Comparison of ENCODE assay signal across 14 cellular contexts in genomic region chr16:17083628-17084027, GRCh38.
DNase-seq lines count a peak whose midpoint lies in the region; ATAC-seq lines count a peak whose summit lies in the region.
"Had no signal": no experiment of that assay in that cellular context is flagged by ENCODE, and none has a peak within 500 bp of the region (broad histone marks: within the 10 kb centered on the region; RNA-seq: fewer than 3 reads in every experiment).

No MANE protein-coding gene starts in this region.

- no peak overlapping the region for H3K27ac Mint-ChIP-seq in T-helper 17 cell
- H3K27ac Mint-ChIP-seq: immature natural killer cell had no signal

- no peak overlapping the region for H2BK5ac ChIP-seq in trophoblast cell (ENCODE audit: low read depth, low read length, poor library complexity)

- H2BK120ac ChIP-seq in trophoblast cell (ENCODE audit: insufficient read depth, low read length, poor library complexity): no peak overlapping the region

- no peak overlapping the region for H3K14ac ChIP-seq in trophoblast cell (ENCODE audit: low read length)

- no peaks in the 10 kb centered on the region for H3K27me3 Mint-ChIP-seq in T-helper 17 cell

- no peaks in the 10 kb centered on the region for H3K4me1 Mint-ChIP-seq in T-helper 17 cell

- H2BK12ac ChIP-seq in trophoblast cell (ENCODE audit: low read length): no peak overlapping the region

- ATAC-seq in T-helper 17 cell: no peak
- ATAC-seq: left lung had no signal

- H3K79me2 ChIP-seq in trophoblast cell (ENCODE audit: control insufficient read depth, insufficient read depth, low read length, poor library complexity): no peaks in the 10 kb centered on the region

- H4K8ac ChIP-seq in trophoblast cell (ENCODE audit: low read depth, low read length): no peak overlapping the region

- H2AK5ac ChIP-seq in trophoblast cell (ENCODE audit: low read length): no peak overlapping the region

- no peak overlapping the region for H2AFZ ChIP-seq in trophoblast cell (ENCODE audit: insufficient read depth, low read length, poor library complexity)

- H3K4me3 Mint-ChIP-seq in T-helper 17 cell: no peak overlapping the region
- H3K4me3 Mint-ChIP-seq: immature natural killer cell had no signal

- H3K4me1 ChIP-seq in HUES48 (ENCODE audit: control insufficient read depth, insufficient read depth, low read length) (peaks cover 49% of the 10 kb centered on the region), iPS-15b (ENCODE audit: control insufficient read depth, insufficient read depth, low read length) (peaks cover 40% of the 10 kb centered on the region), trophoblast cell (ENCODE audit: control insufficient read depth in 1 of 2, insufficient read depth in 2 of 2, low read length in 2 of 2) (peaks cover 5 to 14% of the 10 kb centered on the region in 2 experiments)
- H3K4me1 ChIP-seq: left lung, upper lobe of left lung had no signal

- no peak overlapping the region for H3K23ac ChIP-seq in trophoblast cell (ENCODE audit: low read length)

- WGBS in trophoblast cell (ENCODE audit: extremely low coverage, insufficient coverage, insufficient read length): no CpG with 5 or more reads among the region's 1 CpG

- H3K27me3 ChIP-seq in HUES48 (ENCODE audit: control insufficient read depth, insufficient read depth, low read length): no peaks in the 10 kb centered on the region
- H3K27me3 ChIP-seq in iPS-15b (ENCODE audit: control insufficient read depth, insufficient read depth, low read length): peaks cover 3% of the 10 kb centered on the region
- no peaks in the 10 kb centered on the region for H3K27me3 ChIP-seq in trophoblast cell (ENCODE audit: insufficient read depth, low read length)
- H3K27me3 ChIP-seq: upper lobe of left lung had no signal

- H3K4me3 ChIP-seq in HUES48 (ENCODE audit: low read depth, low read length) (peak overlapping the region; percentile 42), iPS-15b (ENCODE audit: low read depth, low read length) (peak overlapping the region; percentile 4), trophoblast cell (ENCODE audit: low read depth, low read length) (no peak overlapping the region)
- H3K4me3 ChIP-seq: left lung, upper lobe of left lung had no signal

- no peak overlapping the region for H3K18ac ChIP-seq in trophoblast cell (ENCODE audit: low read length)

- no peaks in the 10 kb centered on the region for H3K36me3 ChIP-seq in HUES48 (ENCODE audit: control insufficient read depth, insufficient read depth, low read length)
- H3K36me3 ChIP-seq in iPS-15b (ENCODE audit: control insufficient read depth, insufficient read depth, low read length): no peaks in the 10 kb centered on the region
- H3K36me3 ChIP-seq in trophoblast cell (ENCODE audit: control insufficient read depth in 1 of 2, insufficient read depth in 2 of 2, low read length in 2 of 2): no peaks in the 10 kb centered on the region
- H3K36me3 ChIP-seq: left lung, neutrophil, upper lobe of left lung had no signal

- no peak overlapping the region for H4K91ac ChIP-seq in trophoblast cell (ENCODE audit: low read depth, low read length)

- H3K27ac ChIP-seq in HUES48 (ENCODE audit: low read depth, low read length): peak overlapping the region; percentile 95
- no peak overlapping the region for H3K27ac ChIP-seq in trophoblast cell (ENCODE audit: low read depth, low read length)
- H3K27ac ChIP-seq: left lung, neutrophil, upper lobe of left lung had no signal

- no peaks in the 10 kb centered on the region for H3K79me1 ChIP-seq in trophoblast cell (ENCODE audit: low read length)

- H3K9me3 ChIP-seq in HUES48 (ENCODE audit: control insufficient read depth, insufficient read depth, low read length): peaks cover 4% of the 10 kb centered on the region; the same call in 1 of the 2 replicates
- H3K9me3 ChIP-seq in iPS-15b (ENCODE audit: control insufficient read depth, insufficient read depth, low read length): no peaks in the 10 kb centered on the region
- H3K9me3 ChIP-seq in trophoblast cell (ENCODE audit: insufficient read depth, low read depth, low read length): peaks cover 1% of the 10 kb centered on the region
- H3K9me3 ChIP-seq in T-helper 17 cell (ENCODE audit: control insufficient read depth, low read length, poor library complexity, severe bottlenecking): no peaks in the 10 kb centered on the region
- H3K9me3 ChIP-seq: left lung, neutrophil, upper lobe of left lung had no signal

- peak; percentile 56 for DNase-seq in NCI-H2227 (lab: John Stamatoyannopoulos, UW; ENCODE audit: unreplicated experiment)
- DNase-seq in trophoblast cell: peak; percentile 70 to 92
- DNase-seq in HK-2 (ENCODE audit: unreplicated experiment): no peak
- no peak for DNase-seq in NCI-H1048 (lab: John Stamatoyannopoulos, UW)
- DNase-seq in T-helper 17 cell: no peak
- DNase-seq: activated naive CD4-positive, alpha-beta T cell treated with anti-CD3 and anti-CD28 coated beads, Interleukin-2, amount 50 U/mL, for 16 hours; activated T-cell treated with anti-CD3 and anti-CD28 coated beads, Interleukin-2, amount 50 U/mL, for 48 hours; immature natural killer cell; IMR-90; left lung; upper lobe of left lung had no signal

- H3K36me3 Mint-ChIP-seq in T-helper 17 cell (ENCODE audit: low read depth): no peaks in the 10 kb centered on the region

- no peak overlapping the region for H4K12ac ChIP-seq in trophoblast cell (ENCODE audit: low read depth, low read length)

- H3K9ac ChIP-seq in HUES48 (ENCODE audit: low read depth, low read length) (peak overlapping the region; percentile 63), iPS-15b (ENCODE audit: low read depth, low read length) (no peak overlapping the region), trophoblast cell (ENCODE audit: low read length) (no peak overlapping the region)

- H3K4me2 ChIP-seq in trophoblast cell (ENCODE audit: low read length): no peak overlapping the region

- no peak overlapping the region for H3K4ac ChIP-seq in trophoblast cell (ENCODE audit: low read depth, low read length)

Comparison
In these comparisons a context has a peak if more than half of its experiments do, and no peak if none do; other contexts are left out.
1. DNase-seq: peak in NCI-H2227 (single experiment) and trophoblast cell (2 of 2); none in HK-2 (single experiment), NCI-H1048 (single experiment) and T-helper 17 cell (0 of 3).